ENCODE assay signal across 22 cellular contexts in genomic region chr12:69064734-69065413, GRCh38.
DNase-seq lines count a peak whose midpoint lies in the region; ATAC-seq and TF ChIP-seq lines count a peak whose summit lies in the region.
"Had no signal": no experiment of that assay in that cellular context is flagged by ENCODE, and none has a peak within 500 bp of the region (broad histone marks: within the 10 kb centered on the region; RNA-seq: fewer than 3 reads in every experiment).

No MANE protein-coding gene starts in this region.

- H3K27ac ChIP-seq in PC-3 (ENCODE audit: low read length) (peak overlapping the region; percentile 67), substantia nigra (ENCODE audit: low read depth, low read length, poor library complexity, severe bottlenecking) (no peak overlapping the region)

- H3K4me2 ChIP-seq in PC-3 (ENCODE audit: low read length), result peak overlapping the region; percentile 55
- H3K4me2 ChIP-seq: SK-N-SH had no signal

- no peak for DNase-seq in activated T-cell treated with anti-CD3 and anti-CD28 coated beads, Interleukin-2, amount 50 U/mL, for 4 hours
- DNase-seq in activated T-cell treated with anti-CD3 and anti-CD28 coated beads for 4 hours (no peak), PC-3 (no peak), renal cortical epithelial cell (ENCODE audit: low read depth) (peak; percentile 87), substantia nigra (lab: John Stamatoyannopoulos, UW) (no peak), NAMALWA (ENCODE audit: low spot score) (no peak)
- no peak for DNase-seq in stimulated activated naive CD8-positive, alpha-beta T cell treated with anti-CD3 and anti-CD28 coated beads, Interleukin-15, Interleukin-2, amounts not matched to agents 100 U/mL and 50 U/mL, for 24 hours
- no peak for DNase-seq in stimulated activated naive CD8-positive, alpha-beta T cell treated with anti-CD3 and anti-CD28 coated beads, Interleukin-15, amount 100 ng/mL, for 72 hours
- DNase-seq: CD4-positive, CD25-positive, alpha-beta regulatory T cell; DND-41; GOT3; HCEC 1CT; MV-4-11; NCI-H1694; NCI-H2081; NCI-H2171; NCI-H524 treated with DMSO at 0.1 percent for 48 hours; NK-92 treated with Interleukin-12 subunit alpha and Interleukin-12 subunit beta, amount 100 ng/mL, for 24 hours; SIG-M5; SK-N-SH had no signal

- H3K4me3 ChIP-seq in PC-3 (ENCODE audit: low read length), result no peak overlapping the region

- no peaks in the 10 kb centered on the region for H3K9me3 Mint-ChIP-seq in activated T-cell treated with anti-CD3 and anti-CD28 coated beads, Interleukin-2, amount 50 U/mL, for 4 hours
- no peaks in the 10 kb centered on the region for H3K9me3 Mint-ChIP-seq in stimulated activated naive CD8-positive, alpha-beta T cell treated with anti-CD3 and anti-CD28 coated beads, Interleukin-15, amount 100 ng/mL, for 72 hours
- H3K9me3 Mint-ChIP-seq: CD4-positive, CD25-positive, alpha-beta regulatory T cell; IgD-negative memory B cell had no signal

- H3K79me2 ChIP-seq in PC-3 (ENCODE audit: low read length), result no peaks in the 10 kb centered on the region

- H3K9me2 ChIP-seq in PC-3 (replicated peaks; ENCODE audit: low read length), result no peaks in the 10 kb centered on the region
- H3K9me2 ChIP-seq: SK-N-SH had no signal

- peak; percentile 52 to 74 for ATAC-seq in activated T-cell treated with anti-CD3 and anti-CD28 coated beads, Interleukin-2, amount 50 U/mL, for 4 hours
- ATAC-seq in stimulated activated naive CD8-positive, alpha-beta T cell treated with anti-CD3 and anti-CD28 coated beads, Interleukin-15, Interleukin-2, amounts not matched to agents 100 U/mL and 50 U/mL, for 24 hours, result peak; percentile 34
- ATAC-seq in stimulated activated naive CD8-positive, alpha-beta T cell treated with anti-CD3 and anti-CD28 coated beads, Interleukin-15, amount 100 ng/mL, for 72 hours, result no peak
- ATAC-seq in PC-3, result no peak
- ATAC-seq: Panc1 had no signal

- peaks cover 40% of the 10 kb centered on the region for H3K4me1 ChIP-seq in PC-3 (ENCODE audit: insufficient read depth, low read length)

- no peaks in the 10 kb centered on the region for H3K27me3 Mint-ChIP-seq in activated T-cell treated with anti-CD3 and anti-CD28 coated beads, Interleukin-2, amount 50 U/mL, for 4 hours (ENCODE audit: low read depth)
- no peaks in the 10 kb centered on the region for H3K27me3 Mint-ChIP-seq in stimulated activated naive CD8-positive, alpha-beta T cell treated with anti-CD3 and anti-CD28 coated beads, Interleukin-15, amount 100 ng/mL, for 72 hours
- H3K27me3 Mint-ChIP-seq: CD4-positive, CD25-positive, alpha-beta regulatory T cell had no signal

- H3K27me3 ChIP-seq in PC-3 (ENCODE audit: low read length), result no peaks in the 10 kb centered on the region

- H3K9ac ChIP-seq in PC-3 (ENCODE audit: low read length), result 0 out of 2 replicates have a peak overlapping the region, but pooled peaks have one; percentile 16
- H3K9ac ChIP-seq: SK-N-SH had no signal

- peaks cover 25% of the 10 kb centered on the region for H3K4me1 Mint-ChIP-seq in activated T-cell treated with anti-CD3 and anti-CD28 coated beads, Interleukin-2, amount 50 U/mL, for 4 hours (ENCODE audit: low read depth)
- H3K4me1 Mint-ChIP-seq in stimulated activated naive CD8-positive, alpha-beta T cell treated with anti-CD3 and anti-CD28 coated beads, Interleukin-15, amount 100 ng/mL, for 72 hours, result peaks cover 27% of the 10 kb centered on the region
- H3K4me1 Mint-ChIP-seq: CD4-positive, CD25-positive, alpha-beta regulatory T cell; IgD-negative memory B cell had no signal

- H3K36me3 ChIP-seq in PC-3 (ENCODE audit: low read depth, low read length), result no peaks in the 10 kb centered on the region

- BruUV-seq in PC-3 (replicated peaks; lab: Mats Ljungman, UMichigan), result no TSS peak

- POLR2A ChIA-PET in PC-3 (lab: Charles Lee; ENCODE audit: unreplicated experiment), result no interaction called here

- no peak overlapping the region for H3K27ac Mint-ChIP-seq in stimulated activated naive CD8-positive, alpha-beta T cell treated with anti-CD3 and anti-CD28 coated beads, Interleukin-15, amount 100 ng/mL, for 72 hours
- H3K27ac Mint-ChIP-seq: IgD-negative memory B cell had no signal

- no peaks in the 10 kb centered on the region for H3K9me3 ChIP-seq in PC-3 (ENCODE audit: low read length)
- H3K9me3 ChIP-seq: SK-N-SH had no signal

- no peaks in the 10 kb centered on the region for H3F3A ChIP-seq in PC-3 (ENCODE audit: low read length, unreplicated experiment)

- no peak overlapping the region for H3K4me3 Mint-ChIP-seq in activated T-cell treated with anti-CD3 and anti-CD28 coated beads, Interleukin-2, amount 50 U/mL, for 4 hours
- no peak overlapping the region for H3K4me3 Mint-ChIP-seq in stimulated activated naive CD8-positive, alpha-beta T cell treated with anti-CD3 and anti-CD28 coated beads, Interleukin-15, amount 100 ng/mL, for 72 hours
- H3K4me3 Mint-ChIP-seq: CD4-positive, CD25-positive, alpha-beta regulatory T cell; IgD-negative memory B cell had no signal

- CTCF ChIA-PET in PC-3 (lab: Charles Lee), result interaction anchor here (0.5 kb wide), 1 partner anchor 173 kb away, joined by 3 read pairs; no protein-coding TSS in a partner anchor

- H3K36me3 Mint-ChIP-seq in activated T-cell treated with anti-CD3 and anti-CD28 coated beads, Interleukin-2, amount 50 U/mL, for 4 hours (ENCODE audit: insufficient read depth), result no peaks in the 10 kb centered on the region
- H3K36me3 Mint-ChIP-seq: CD4-positive, CD25-positive, alpha-beta regulatory T cell; IgD-negative memory B cell had no signal

- intact Hi-C loops in PC-3 (cut with micrococcal nuclease), result no loop called here

- no peaks in the 10 kb centered on the region for H4K20me1 ChIP-seq in PC-3 (ENCODE audit: low read length)

- H2AFZ ChIP-seq in PC-3 (ENCODE audit: low read length), result no peak overlapping the region

- TF ChIP-seq CTCF in PC-3 (conservative IDR thresholded peaks at IDR 0.05; ENCODE audit: low read depth, low read length), result no peak

Comparison
In these comparisons a context has a peak if more than half of its experiments do, and no peak if none do; other contexts are left out.
1. ATAC-seq: peak in activated T-cell treated with anti-CD3 and anti-CD28 coated beads, Interleukin-2, amount 50 U/mL, for 4 hours (2 of 2) and stimulated activated naive CD8-positive, alpha-beta T cell treated with anti-CD3 and anti-CD28 coated beads, Interleukin-15, Interleukin-2, amounts not matched to agents 100 U/mL and 50 U/mL, for 24 hours (single experiment); none in stimulated activated naive CD8-positive, alpha-beta T cell treated with anti-CD3 and anti-CD28 coated beads, Interleukin-15, amount 100 ng/mL, for 72 hours (single experiment) and PC-3 (single experiment).